In genomic region chrX:126815816-126816215, GRCh38 we compare ENCODE assay signal across 39 cellular contexts. TPM values are rescaled to one million over a fixed set of nuclear protein-coding genes. Genes with fewer than 3 reads are reported as not detected.
"Had no signal": no experiment of that assay in that cellular context is flagged by ENCODE, and none has a peak within 500 bp of the region (broad histone marks: within the 10 kb centered on the region; RNA-seq: fewer than 3 reads in every experiment).

No MANE protein-coding gene starts in this region.

- H3K9me3 ChIP-seq: MG63 had no signal

- DNase-seq: Karpas-422, Kasumi-1, MG63, MM.1S, MV-4-11, NCI-H1048, NCI-H1092, NCI-H1092 treated with DMSO at 0.1 percent for 48 hours, NCI-H1105, NCI-H1105 treated with DMSO at 0.1 percent for 48 hours, NCI-H1417, NCI-H1417 treated with DMSO at 0.1 percent for 48 hours, NCI-H1436, NCI-H1436 treated with DMSO at 0.1 percent for 48 hours, NCI-H146, NCI-H1694, NCI-H1694 treated with DMSO at 0.1 percent for 48 hours, NCI-H187, NCI-H187 treated with DMSO at 0.1 percent for 48 hours, NCI-H1930, NCI-H2029, NCI-H2029 treated with DMSO at 0.1 percent for 48 hours, NCI-H2081, NCI-H2081 treated with DMSO at 0.1 percent for 48 hours, NCI-H2107, NCI-H2171, NCI-H2171 treated with DMSO at 0.1 percent for 48 hours, NCI-H2227 treated with DMSO at 0.1 percent for 48 hours, NCI-H226, NCI-H345, NCI-H446, NCI-H446 treated with DMSO at 0.1 percent for 48 hours, NCI-H510A, NCI-H510A treated with DMSO at 0.1 percent for 48 hours, NCI-H524 had no signal

- H3K27me3 ChIP-seq: MG63 had no signal

- H3K36me3 ChIP-seq: MG63 had no signal

- H3K4me3 ChIP-seq: MG63 had no signal

RNA-seq across cellular contexts. Expression of gene PRR32, which starts 3.7 kb away (rescaled TPM):
- total RNA-seq: LHCN-M2, M059J, MCF 10A, NCI-H460 had no signal
